ENCODE assay signal across 8 cellular contexts in genomic region chr14:22386924-22387775, GRCh38.
DNase-seq lines count a peak whose midpoint lies in the region; ATAC-seq and TF ChIP-seq lines count a peak whose summit lies in the region.

No MANE protein-coding gene starts in this region.

- H3K36me3 ChIP-seq in mesenchymal stem cell (ENCODE audit: control insufficient read depth in 1 of 2, insufficient read depth in 2 of 2, low read depth in 1 of 2, low read length in 2 of 2): no peaks in the 10 kb centered on the region

- H3K4me3 Mint-ChIP-seq in endothelial cell (ENCODE audit: unreplicated experiment): peak overlapping the region; percentile 35
- H3K4me3 Mint-ChIP-seq in activated CD4-positive, alpha-beta T cell treated with anti-CD3 and anti-CD28 coated beads for 36 hours: no peak overlapping the region

- no peaks in the 10 kb centered on the region for H3K9me3 Mint-ChIP-seq in endothelial cell (ENCODE audit: unreplicated experiment)
- H3K9me3 Mint-ChIP-seq in activated CD4-positive, alpha-beta T cell treated with anti-CD3 and anti-CD28 coated beads for 36 hours (ENCODE audit: low read depth): no peaks in the 10 kb centered on the region

- no peak overlapping the region for H3K14ac ChIP-seq in mesenchymal stem cell (ENCODE audit: low read length in 2 of 2)

- no peak overlapping the region for H4K91ac ChIP-seq in mesenchymal stem cell (ENCODE audit: low read length)

- intact Hi-C loops in activated CD4-positive, alpha-beta T cell treated with anti-CD3 and anti-CD28 coated beads for 36 hours (cut with DNase I, micrococcal nuclease): loop anchor here (1.0 to 2.0 kb wide), 2 partner anchors 90 kb away; no protein-coding TSS in a partner anchor

- no peak overlapping the region for H2AFZ ChIP-seq in mesenchymal stem cell (ENCODE audit: low read depth, low read length)

- H4K8ac ChIP-seq in mesenchymal stem cell (ENCODE audit: low read length): no peak overlapping the region

- H3K4me1 Mint-ChIP-seq in endothelial cell (ENCODE audit: unreplicated experiment): peaks cover 10% of the 10 kb centered on the region
- H3K4me1 Mint-ChIP-seq in activated CD4-positive, alpha-beta T cell treated with anti-CD3 and anti-CD28 coated beads for 36 hours: no peaks in the 10 kb centered on the region

- H3K4ac ChIP-seq in mesenchymal stem cell (ENCODE audit: low read depth in 1 of 2, low read length in 2 of 2): no peak overlapping the region

- H3K9me3 ChIP-seq in mesenchymal stem cell (ENCODE audit: control insufficient read depth, low read length): no peaks in the 10 kb centered on the region

- H3K9ac ChIP-seq in mesenchymal stem cell (ENCODE audit: low read length): no peak overlapping the region

- peaks cover 14% of the 10 kb centered on the region for H3K4me1 ChIP-seq in mesenchymal stem cell (ENCODE audit: control insufficient read depth, insufficient read depth, low read depth, low read length)

- H2BK120ac ChIP-seq in mesenchymal stem cell (ENCODE audit: low read depth, low read length): no peak overlapping the region

- CTCF ChIA-PET in activated CD4-positive, alpha-beta T cell treated with anti-CD3 and anti-CD28 coated beads for 36 hours (lab: Charles Lee): interaction anchor here (0.6 kb wide), 1 partner anchor 45 kb away, joined by 3 read pairs; no protein-coding TSS in a partner anchor

- H3K36me3 Mint-ChIP-seq in endothelial cell (ENCODE audit: low read depth, unreplicated experiment): no peaks in the 10 kb centered on the region
- no peaks in the 10 kb centered on the region for H3K36me3 Mint-ChIP-seq in activated CD4-positive, alpha-beta T cell treated with anti-CD3 and anti-CD28 coated beads for 36 hours (ENCODE audit: low read depth)

- DNase-seq in ELF-1 (ENCODE audit: low read depth, low spot score) (peak; percentile 78), LHCN-M2 (ENCODE audit: low read depth) (peak; percentile 62), RPMI8226 (peak; percentile 67), endothelial cell (ENCODE audit: low spot score) (peak; percentile 80), mesenchymal stem cell (peak; percentile 75)
- DNase-seq in activated CD4-positive, alpha-beta T cell treated with anti-CD3 and anti-CD28 coated beads for 36 hours: no peak
- DNase-seq in activated CD4-positive, alpha-beta T cell treated with anti-CD3 and anti-CD28 coated beads, Interleukin-2, amount 50 U/mL, for 1 hour: no peak
- no peak for DNase-seq in stimulated activated CD4-positive, alpha-beta T cell treated with anti-CD3 and anti-CD28 coated beads, Interleukin-15, amount 100 ng/mL, for 24 hours

- no peak overlapping the region for H3K4me3 ChIP-seq in mesenchymal stem cell (ENCODE audit: insufficient read depth in 1 of 2, low read depth in 1 of 2, low read length in 2 of 2)

- TF ChIP-seq CTCF in endothelial cell (IDR thresholded peaks at IDR 0.05; ENCODE audit: unreplicated experiment): peak; percentile 90

- no peak overlapping the region for H3K27ac ChIP-seq in mesenchymal stem cell (ENCODE audit: low read length, poor library complexity, severe bottlenecking)

- no peak overlapping the region for H2BK12ac ChIP-seq in mesenchymal stem cell (ENCODE audit: low read length in 2 of 2)

- H2BK15ac ChIP-seq in mesenchymal stem cell (ENCODE audit: low read depth, poor library complexity, severe bottlenecking): peak overlapping the region; percentile 17

- ATAC-seq in activated CD4-positive, alpha-beta T cell treated with anti-CD3 and anti-CD28 coated beads for 36 hours: no peak

- no peak overlapping the region for H3K27ac Mint-ChIP-seq in endothelial cell (ENCODE audit: unreplicated experiment)
- no peak overlapping the region for H3K27ac Mint-ChIP-seq in activated CD4-positive, alpha-beta T cell treated with anti-CD3 and anti-CD28 coated beads for 36 hours

- H3K23ac ChIP-seq in mesenchymal stem cell (ENCODE audit: low read length in 2 of 2): no peak overlapping the region

- POLR2A ChIA-PET in activated CD4-positive, alpha-beta T cell treated with anti-CD3 and anti-CD28 coated beads for 36 hours (lab: Charles Lee): no interaction called here

- H2BK5ac ChIP-seq in mesenchymal stem cell (ENCODE audit: low read depth, low read length, poor library complexity, severe bottlenecking): no peak overlapping the region

- H3K79me1 ChIP-seq in mesenchymal stem cell (replicated peaks; ENCODE audit: low read length, poor library complexity, severe bottlenecking): no peaks in the 10 kb centered on the region

- H3K27me3 ChIP-seq in mesenchymal stem cell (ENCODE audit: control insufficient read depth in 1 of 2, insufficient read depth in 1 of 2, low read length in 2 of 2): peaks cover 0 to 91% of the 10 kb centered on the region in 2 experiments

- no peak overlapping the region for H2AK5ac ChIP-seq in mesenchymal stem cell (ENCODE audit: low read length, severe bottlenecking)

- no peaks in the 10 kb centered on the region for H3K27me3 Mint-ChIP-seq in endothelial cell (ENCODE audit: unreplicated experiment)
- H3K27me3 Mint-ChIP-seq in activated CD4-positive, alpha-beta T cell treated with anti-CD3 and anti-CD28 coated beads for 36 hours: no peaks in the 10 kb centered on the region

- H3K4me2 ChIP-seq in mesenchymal stem cell (ENCODE audit: low read length, poor library complexity, severe bottlenecking): no peak overlapping the region

- no peak overlapping the region for H3K18ac ChIP-seq in mesenchymal stem cell (ENCODE audit: low read depth in 1 of 2, low read length in 2 of 2)

- WGBS in mesenchymal stem cell: 57% methylated on average over 21 of the region's 22 CpGs

Comparison
In these comparisons a context has a peak if more than half of its experiments do, and no peak if none do; other contexts are left out.
1. DNase-seq: peak in ELF-1 (single experiment), LHCN-M2 (single experiment), RPMI8226 (single experiment), endothelial cell (single experiment) and mesenchymal stem cell (single experiment); none in activated CD4-positive, alpha-beta T cell treated with anti-CD3 and anti-CD28 coated beads for 36 hours (single experiment), activated CD4-positive, alpha-beta T cell treated with anti-CD3 and anti-CD28 coated beads, Interleukin-2, amount 50 U/mL, for 1 hour (single experiment) and stimulated activated CD4-positive, alpha-beta T cell treated with anti-CD3 and anti-CD28 coated beads, Interleukin-15, amount 100 ng/mL, for 24 hours (single experiment).